In genomic region chr4:26010266-26010665, GRCh38 we compare ENCODE assay signal across 17 cellular contexts.
DNase-seq lines count a peak whose midpoint lies in the region.
"Had no signal": no experiment of that assay in that cellular context is flagged by ENCODE, and none has a peak within 500 bp of the region (broad histone marks: within the 10 kb centered on the region; RNA-seq: fewer than 3 reads in every experiment).

No MANE protein-coding gene starts in this region.

- H3K27me3 Mint-ChIP-seq in activated T-helper 2 cell treated with anti-CD3 and anti-CD28 coated beads, Interferon-gamma antibody, Interleukin-2, Interleukin-4, amounts not matched to agents 10 μg/mL and 5 μg/mL and 100 μg/mL, durations not matched to agents 14 hours and 24 hours and 36 hours (ENCODE audit: low read depth) = peaks cover 8% of the 10 kb centered on the region

- peaks cover 44% of the 10 kb centered on the region for H3K4me1 Mint-ChIP-seq in activated T-helper 2 cell treated with anti-CD3 and anti-CD28 coated beads, Interferon-gamma antibody, Interleukin-2, Interleukin-4, amounts not matched to agents 10 μg/mL and 5 μg/mL and 100 μg/mL, durations not matched to agents 14 hours and 24 hours and 36 hours (ENCODE audit: low read depth)
- H3K4me1 Mint-ChIP-seq: B cell, IgD-negative memory B cell had no signal

- DNase-seq in EH (ENCODE audit: low read depth) (peak; percentile 27), iris pigment epithelial cell (ENCODE audit: low read depth) (peak; percentile 26), KG1 (lab: John Stamatoyannopoulos, UW) (no peak), superior temporal gyrus (ENCODE audit: extremely low spot score) (no peak), AG20443 (ENCODE audit: low spot score) (no peak)
- DNase-seq in Jurkat, Clone E6-1 (ENCODE audit: low read depth, low spot score) = peak; percentile 79
- no peak for DNase-seq in activated T-helper 2 cell treated with anti-CD3 and anti-CD28 coated beads, Interferon-gamma antibody, Interleukin-2, Interleukin-4, amounts not matched to agents 10 μg/mL and 5 μg/mL and 100 μg/mL, durations not matched to agents 14 hours and 24 hours and 36 hours (ENCODE audit: low spot score)
- DNase-seq: ACHN; C1 segment of cervical spinal cord; Calu3; CD4-positive, alpha-beta T cell; DMS 273 treated with DMSO at 0.1 percent for 48 hours; GOT3; H9 had no signal

- H3K36me3 Mint-ChIP-seq in activated T-helper 2 cell treated with anti-CD3 and anti-CD28 coated beads, Interferon-gamma antibody, Interleukin-2, Interleukin-4, amounts not matched to agents 10 μg/mL and 5 μg/mL and 100 μg/mL, durations not matched to agents 14 hours and 24 hours and 36 hours (ENCODE audit: low read depth) = peaks cover 13% of the 10 kb centered on the region

- peak overlapping the region; percentile 87 for H3K27ac Mint-ChIP-seq in activated T-helper 2 cell treated with anti-CD3 and anti-CD28 coated beads, Interferon-gamma antibody, Interleukin-2, Interleukin-4, amounts not matched to agents 10 μg/mL and 5 μg/mL and 100 μg/mL, durations not matched to agents 14 hours and 24 hours and 36 hours
- H3K27ac Mint-ChIP-seq: B cell; CD4-positive, alpha-beta T cell; H9; IgD-negative memory B cell had no signal

- H3K4me3 Mint-ChIP-seq in activated T-helper 2 cell treated with anti-CD3 and anti-CD28 coated beads, Interferon-gamma antibody, Interleukin-2, Interleukin-4, amounts not matched to agents 10 μg/mL and 5 μg/mL and 100 μg/mL, durations not matched to agents 14 hours and 24 hours and 36 hours (ENCODE audit: low read depth) = peak overlapping the region; percentile 9
- H3K4me3 Mint-ChIP-seq: B cell; CD4-positive, alpha-beta T cell; H9 had no signal

- no peak overlapping the region for H3K4me3 ChIP-seq in Jurkat, Clone E6-1 (ENCODE audit: low read length)
- H3K4me3 ChIP-seq: GM12878 had no signal

- intact Hi-C loops in activated T-helper 2 cell treated with anti-CD3 and anti-CD28 coated beads, Interferon-gamma antibody, Interleukin-2, Interleukin-4, amounts not matched to agents 10 μg/mL and 5 μg/mL and 100 μg/mL, durations not matched to agents 14 hours and 24 hours and 36 hours (cut with micrococcal nuclease) = loop anchor here (1.0 to 10.0 kb wide), 3 partner anchors 10 to 995 kb away; no protein-coding TSS in a partner anchor

- peaks cover 36% of the 10 kb centered on the region for H3K9me3 Mint-ChIP-seq in activated T-helper 2 cell treated with anti-CD3 and anti-CD28 coated beads, Interferon-gamma antibody, Interleukin-2, Interleukin-4, amounts not matched to agents 10 μg/mL and 5 μg/mL and 100 μg/mL, durations not matched to agents 14 hours and 24 hours and 36 hours

Comparison
In these comparisons a context has a peak if more than half of its experiments do, and no peak if none do; other contexts are left out.
1. DNase-seq: peak in EH (single experiment), Jurkat, Clone E6-1 (single experiment) and iris pigment epithelial cell (single experiment); none in activated T-helper 2 cell treated with anti-CD3 and anti-CD28 coated beads, Interferon-gamma antibody, Interleukin-2, Interleukin-4, amounts not matched to agents 10 μg/mL and 5 μg/mL and 100 μg/mL, durations not matched to agents 14 hours and 24 hours and 36 hours (single experiment), KG1 (single experiment), superior temporal gyrus (single experiment) and AG20443 (single experiment).